ENCODE assay signal across 8 cellular contexts in the genomic region with DNA sequence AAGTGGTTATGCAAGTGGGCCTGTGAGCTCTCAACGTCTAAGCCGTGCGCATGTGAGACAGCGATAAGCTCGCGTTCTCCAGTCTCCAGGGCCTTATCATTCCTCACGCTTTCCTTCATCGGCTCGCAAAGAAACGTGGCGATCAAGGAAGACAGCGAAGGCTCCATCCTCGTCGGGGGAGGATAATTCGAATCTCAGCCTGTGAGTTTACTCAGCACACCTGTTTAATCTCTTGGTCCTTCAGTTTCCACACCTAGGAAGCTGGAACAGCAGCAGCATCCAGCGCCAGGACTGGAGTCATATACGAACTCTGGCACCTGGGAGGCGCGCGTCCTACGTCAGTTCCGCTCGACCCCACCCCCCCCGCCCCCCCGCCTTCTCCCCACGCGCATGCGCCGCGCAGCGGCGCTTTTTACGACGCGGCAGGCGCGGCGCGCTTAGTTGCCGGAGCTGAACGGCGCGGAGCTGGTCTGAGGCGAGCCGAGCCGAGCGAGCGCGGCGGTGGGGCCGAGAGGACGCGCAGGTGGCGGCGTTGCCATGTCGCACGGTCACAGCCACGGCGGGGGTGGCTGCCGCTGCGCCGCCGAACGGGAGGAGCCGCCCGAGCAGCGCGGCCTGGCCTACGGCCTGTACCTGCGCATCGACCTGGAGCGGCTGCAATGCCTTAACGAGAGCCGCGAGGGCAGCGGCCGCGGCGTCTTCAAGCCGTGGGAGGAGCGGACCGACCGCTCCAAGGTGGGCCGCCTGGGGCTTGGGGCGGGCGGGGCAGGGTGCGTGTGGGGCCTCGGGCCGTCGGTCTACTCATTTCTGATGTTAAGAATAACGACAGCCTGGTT. TPM values are rescaled to one million over a fixed set of nuclear protein-coding genes. Genes with fewer than 3 reads are reported as not detected.
DNase-seq lines count a peak whose midpoint lies in the region; ATAC-seq and TF ChIP-seq lines count a peak whose summit lies in the region.

A gene with protein sequence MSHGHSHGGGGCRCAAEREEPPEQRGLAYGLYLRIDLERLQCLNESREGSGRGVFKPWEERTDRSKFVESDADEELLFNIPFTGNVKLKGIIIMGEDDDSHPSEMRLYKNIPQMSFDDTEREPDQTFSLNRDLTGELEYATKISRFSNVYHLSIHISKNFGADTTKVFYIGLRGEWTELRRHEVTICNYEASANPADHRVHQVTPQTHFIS (plus strand): TSS at position 440 of the 836 bp plus-strand sequence. CDS start 98 bp downstream, at position 538.

- H3K9ac ChIP-seq in parathyroid adenoma: no peak within 1 kb of the TSS

- H3K4me1 ChIP-seq in parathyroid adenoma: peaks cover 12% of the 10 kb centered on the region
- peaks cover 0 to 24% (median 17%) of the 10 kb centered on the region in 4 donors for H3K4me1 ChIP-seq in tibial artery

- peak within 1 kb of the TSS; percentile 82 for H3K27ac ChIP-seq in parathyroid adenoma
- H3K27ac ChIP-seq in tibial artery: peak within 1 kb of the TSS; percentile 88 to 91

- POLR2A ChIA-PET in activated naive CD8-positive, alpha-beta T cell treated with anti-CD3 and anti-CD28 coated beads, Interleukin-2, amount 10 ng/mL, durations not matched to agents 7 days and 5 days (lab: Charles Lee): interaction anchor here (0.8 to 5.3 kb wide), 13 partner anchors 13 to 434 kb away, joined by 3 to 62 read pairs (median 6); a partner anchor contains a TSS

- peaks cover 41% of the 10 kb centered on the region for H3K4me1 Mint-ChIP-seq in activated naive CD8-positive, alpha-beta T cell treated with anti-CD3 and anti-CD28 coated beads, Interleukin-2, amount 10 ng/mL, durations not matched to agents 7 days and 5 days

- DNase-seq in GM04504 (ENCODE audit: low read depth): peak; percentile 58
- DNase-seq in NCI-H1436 (lab: John Stamatoyannopoulos, UW): peak; percentile 79
- DNase-seq in SW 1271 (lab: John Stamatoyannopoulos, UW): peak; percentile 46 to 77
- peak; percentile 90 for DNase-seq in activated naive CD8-positive, alpha-beta T cell treated with anti-CD3 and anti-CD28 coated beads, Interleukin-2, amount 10 ng/mL, durations not matched to agents 7 days and 5 days
- peak; percentile 90 for DNase-seq in Right ventricle myocardium superior
- DNase-seq in tibial artery: peak; percentile 73 to 86

- no peak for TF ChIP-seq CTCF in parathyroid adenoma (IDR thresholded peaks at IDR 0.05)
- TF ChIP-seq CTCF in tibial artery (IDR thresholded peaks at IDR 0.05): no peak

- peak; percentile 81 for ATAC-seq in HG02623 (IDR thresholded peaks at IDR 0.05; ENCODE audit: unreplicated experiment)
- ATAC-seq in activated naive CD8-positive, alpha-beta T cell treated with anti-CD3 and anti-CD28 coated beads, Interleukin-2, amount 10 ng/mL, durations not matched to agents 7 days and 5 days (ENCODE audit: low read depth): peak; percentile 91
- ATAC-seq in Right ventricle myocardium superior (ENCODE audit: poor library complexity): peak; percentile 93

- peak within 1 kb of the TSS; percentile 83 for H2AFZ ChIP-seq in parathyroid adenoma

- peak within 1 kb of the TSS; percentile 93 for H3K4me3 Mint-ChIP-seq in activated naive CD8-positive, alpha-beta T cell treated with anti-CD3 and anti-CD28 coated beads, Interleukin-2, amount 10 ng/mL, durations not matched to agents 7 days and 5 days

- H3K4me3 ChIP-seq in parathyroid adenoma (ENCODE audit: low read depth, low read length) (peak within 1 kb of the TSS; percentile 82), tibial artery (peak within 1 kb of the TSS; percentile 85 to 97)

- peaks cover 10% of the 10 kb centered on the region for H3K79me2 ChIP-seq in parathyroid adenoma

- H3K36me3 Mint-ChIP-seq in activated naive CD8-positive, alpha-beta T cell treated with anti-CD3 and anti-CD28 coated beads, Interleukin-2, amount 10 ng/mL, durations not matched to agents 7 days and 5 days: peaks cover 6% of the 10 kb centered on the region

- H3K9me3 Mint-ChIP-seq in activated naive CD8-positive, alpha-beta T cell treated with anti-CD3 and anti-CD28 coated beads, Interleukin-2, amount 10 ng/mL, durations not matched to agents 7 days and 5 days: no peaks in the 10 kb centered on the region

- H3K4me2 ChIP-seq in parathyroid adenoma (ENCODE audit: low read length): peak within 1 kb of the TSS; percentile 100

- H3K9me3 ChIP-seq in parathyroid adenoma (ENCODE audit: control insufficient read depth, low read length) (no peaks in the 10 kb centered on the region), tibial artery (no peaks in the 10 kb centered on the region)

- intact Hi-C loops in Right ventricle myocardium superior (cut with DNase I) (no loop called here), tibial artery (cut with DNase I; ENCODE audit: low total_unique reads) (loop anchor here (5.0 kb wide), 1 partner anchor 139 kb away; no protein-coding TSS in a partner anchor)

- H3K27me3 Mint-ChIP-seq in activated naive CD8-positive, alpha-beta T cell treated with anti-CD3 and anti-CD28 coated beads, Interleukin-2, amount 10 ng/mL, durations not matched to agents 7 days and 5 days: no peaks in the 10 kb centered on the region

- no peaks in the 10 kb centered on the region for H3K27me3 ChIP-seq in parathyroid adenoma (ENCODE audit: control insufficient read depth, insufficient read depth, low read length)
- no peaks in the 10 kb centered on the region for H3K27me3 ChIP-seq in tibial artery

- peak within 1 kb of the TSS; percentile 95 for H3K27ac Mint-ChIP-seq in activated naive CD8-positive, alpha-beta T cell treated with anti-CD3 and anti-CD28 coated beads, Interleukin-2, amount 10 ng/mL, durations not matched to agents 7 days and 5 days

- H3K36me3 ChIP-seq in parathyroid adenoma (ENCODE audit: control insufficient read depth, insufficient read depth, low read length) (no peaks in the 10 kb centered on the region), tibial artery (peaks cover 0 to 27% (median 23%) of the 10 kb centered on the region in 3 donors)

RNA-seq across cellular contexts. Expression of the gene that starts here (rescaled TPM):
- 10 to 100 TPM; 64.0 to 64.5 TPM for total RNA-seq in activated naive CD8-positive, alpha-beta T cell treated with anti-CD3 and anti-CD28 coated beads, Interleukin-2, amount 10 ng/mL, durations not matched to agents 7 days and 5 days
- total RNA-seq in Right ventricle myocardium superior: 43.8 TPM

Comparison
In these comparisons a context has a peak if more than half of its experiments do, and no peak if none do; other contexts are left out.
1. Peak in every context shown above with its lines: DNase-seq, ATAC-seq, H3K4me3 ChIP-seq and H3K27ac ChIP-seq.